In the genomic region with DNA sequence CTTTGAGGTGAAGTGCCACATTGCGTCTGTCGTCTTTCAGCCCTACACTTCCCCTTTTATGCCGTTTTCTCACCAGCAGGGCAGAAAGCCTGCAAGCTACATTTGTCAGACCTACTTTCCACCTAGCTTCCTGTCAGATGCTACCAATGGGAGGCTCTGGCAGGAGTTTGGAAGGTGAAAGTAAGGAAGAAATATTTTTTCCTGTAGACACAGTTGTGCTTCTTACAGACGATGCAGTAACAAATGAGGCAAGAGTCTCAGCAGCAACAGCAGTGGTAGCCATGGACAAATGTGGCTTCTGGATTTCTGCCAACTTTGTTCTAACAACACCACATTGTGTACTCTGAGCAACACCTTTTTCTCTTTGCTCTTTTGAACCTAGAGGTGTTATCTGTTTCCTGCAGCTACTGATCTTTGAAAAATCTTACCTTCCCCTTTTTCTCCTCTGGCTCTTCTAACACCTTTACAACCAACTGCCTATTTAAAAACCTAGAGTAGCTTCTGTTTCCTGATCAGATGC, we compare ENCODE assay signal across 1 cellular context.
A peak's percentile ranks its signal among the peaks of the same experiment; 100 is the strongest.
TF ChIP-seq lines count a peak whose summit lies in the region.

No MANE protein-coding gene starts in this region.

TF ChIP-seq in K562, 482 proteins besides CTCF, POLR2A, EP300 and RAD21 (continued from another document and continues in another):
- TF ChIP-seq, protein P1, sequence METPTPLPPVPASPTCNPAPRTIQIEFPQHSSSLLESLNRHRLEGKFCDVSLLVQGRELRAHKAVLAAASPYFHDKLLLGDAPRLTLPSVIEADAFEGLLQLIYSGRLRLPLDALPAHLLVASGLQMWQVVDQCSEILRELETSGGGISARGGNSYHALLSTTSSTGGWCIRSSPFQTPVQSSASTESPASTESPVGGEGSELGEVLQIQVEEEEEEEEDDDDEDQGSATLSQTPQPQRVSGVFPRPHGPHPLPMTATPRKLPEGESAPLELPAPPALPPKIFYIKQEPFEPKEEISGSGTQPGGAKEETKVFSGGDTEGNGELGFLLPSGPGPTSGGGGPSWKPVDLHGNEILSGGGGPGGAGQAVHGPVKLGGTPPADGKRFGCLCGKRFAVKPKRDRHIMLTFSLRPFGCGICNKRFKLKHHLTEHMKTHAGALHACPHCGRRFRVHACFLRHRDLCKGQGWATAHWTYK (CRISPR knock-in tag; IDR thresholded peaks at IDR 0.05) = no peak
- TF ChIP-seq MEIS2 (IDR thresholded peaks at IDR 0.05; ENCODE audit: partially characterized antibody) (no peak), ZNF830 (CRISPR knock-in tag; IDR thresholded peaks at IDR 0.05) (no peak), ZNF263 (CRISPR knock-in tag; IDR thresholded peaks at IDR 0.05; ENCODE audit: borderline replicate concordance) (no peak), MTA3 (IDR thresholded peaks at IDR 0.05; ENCODE audit: borderline replicate concordance) (no peak), ZNF668 (CRISPR knock-in tag; IDR thresholded peaks at IDR 0.05) (no peak), RBM14 (IDR thresholded peaks at IDR 0.05; ENCODE audit: borderline replicate concordance, insufficient read depth, low read depth, low read length) (no peak), POLR2B (IDR thresholded peaks at IDR 0.05; ENCODE audit: low read depth, partially characterized antibody) (no peak), TAL1 (IDR thresholded peaks at IDR 0.05) (peak; percentile 37; the same call in 1 of the 2 replicates), ELF1 (tag; IDR thresholded peaks at IDR 0.05) (peak; percentile 36; the same call in 1 of the 2 replicates), ZNF143 (CRISPR knock-in tag; IDR thresholded peaks at IDR 0.05) (no peak), PHTF2 (CRISPR knock-in tag; IDR thresholded peaks at IDR 0.05) (no peak), PURB (CRISPR knock-in tag; IDR thresholded peaks at IDR 0.05; ENCODE audit: low read depth) (no peak), TCF7 (IDR thresholded peaks at IDR 0.05; ENCODE audit: borderline replicate concordance) (no peak), ARID1B (IDR thresholded peaks at IDR 0.05) (peak; percentile 42; the same call in 1 of the 2 replicates), ZC3H8 (IDR thresholded peaks at IDR 0.05) (no peak), OTX1 (CRISPR knock-in tag; IDR thresholded peaks at IDR 0.05) (no peak), ERF (CRISPR knock-in tag; IDR thresholded peaks at IDR 0.05) (no peak), SNRNP70 (optimal IDR thresholded peaks at IDR 0.05; ENCODE audit: low read depth, low read length) (no peak), ZNF644 (tag; IDR thresholded peaks at IDR 0.05; ENCODE audit: low read depth) (no peak), FOS (IDR thresholded peaks at IDR 0.05; ENCODE audit: extremely low read depth, insufficient read length) (no peak), SETDB1 (IDR thresholded peaks at IDR 0.05; ENCODE audit: low read length) (no peak), SP2 (IDR thresholded peaks at IDR 0.05; ENCODE audit: extremely low read depth, low read depth, low read length, poor library complexity, severe bottlenecking) (no peak), HSF4 (CRISPR knock-in tag; IDR thresholded peaks at IDR 0.05; ENCODE audit: borderline replicate concordance) (no peak), SOX6 (IDR thresholded peaks at IDR 0.05) (peak; percentile 56; the same call in 1 of the 2 replicates), RBM39 (optimal IDR thresholded peaks at IDR 0.05; ENCODE audit: low read depth, low read length) (no peak), FOXA3 (CRISPR knock-in tag; conservative IDR thresholded peaks at IDR 0.05 in 1 of 2, IDR thresholded peaks at IDR 0.05 in 1 of 2) (peak in 1 of 2 experiments; percentile 24; a peak in 1 of 4 replicates), ZNF224 (CRISPR knock-in tag; IDR thresholded peaks at IDR 0.05) (no peak), TEAD1 (CRISPR knock-in tag; IDR thresholded peaks at IDR 0.05) (no peak), ZNF253 (CRISPR knock-in tag; conservative IDR thresholded peaks at IDR 0.05) (no peak), PHF21A (IDR thresholded peaks at IDR 0.05; ENCODE audit: borderline replicate concordance, low read depth) (no peak), SMAD4 (CRISPR knock-in tag; conservative IDR thresholded peaks at IDR 0.05) (no peak), ZNF445 (CRISPR knock-in tag; IDR thresholded peaks at IDR 0.05; ENCODE audit: low read depth) (no peak), MBD2 (IDR thresholded peaks at IDR 0.05; ENCODE audit: borderline replicate concordance, low read depth) (no peak), ZNF561 (CRISPR knock-in tag; conservative IDR thresholded peaks at IDR 0.05) (no peak), DACH1 (IDR thresholded peaks at IDR 0.05; ENCODE audit: partially characterized antibody) (no peak), ZNF384 (IDR thresholded peaks at IDR 0.05; ENCODE audit: low read depth, low read length) (no peak), ZNF551 (CRISPR knock-in tag; IDR thresholded peaks at IDR 0.05) (no peak)
- TF ChIP-seq, protein P2, sequence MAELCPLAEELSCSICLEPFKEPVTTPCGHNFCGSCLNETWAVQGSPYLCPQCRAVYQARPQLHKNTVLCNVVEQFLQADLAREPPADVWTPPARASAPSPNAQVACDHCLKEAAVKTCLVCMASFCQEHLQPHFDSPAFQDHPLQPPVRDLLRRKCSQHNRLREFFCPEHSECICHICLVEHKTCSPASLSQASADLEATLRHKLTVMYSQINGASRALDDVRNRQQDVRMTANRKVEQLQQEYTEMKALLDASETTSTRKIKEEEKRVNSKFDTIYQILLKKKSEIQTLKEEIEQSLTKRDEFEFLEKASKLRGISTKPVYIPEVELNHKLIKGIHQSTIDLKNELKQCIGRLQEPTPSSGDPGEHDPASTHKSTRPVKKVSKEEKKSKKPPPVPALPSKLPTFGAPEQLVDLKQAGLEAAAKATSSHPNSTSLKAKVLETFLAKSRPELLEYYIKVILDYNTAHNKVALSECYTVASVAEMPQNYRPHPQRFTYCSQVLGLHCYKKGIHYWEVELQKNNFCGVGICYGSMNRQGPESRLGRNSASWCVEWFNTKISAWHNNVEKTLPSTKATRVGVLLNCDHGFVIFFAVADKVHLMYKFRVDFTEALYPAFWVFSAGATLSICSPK (IDR thresholded peaks at IDR 0.05; ENCODE audit: borderline replicate concordance) = no peak
- TF ChIP-seq, protein P3, sequence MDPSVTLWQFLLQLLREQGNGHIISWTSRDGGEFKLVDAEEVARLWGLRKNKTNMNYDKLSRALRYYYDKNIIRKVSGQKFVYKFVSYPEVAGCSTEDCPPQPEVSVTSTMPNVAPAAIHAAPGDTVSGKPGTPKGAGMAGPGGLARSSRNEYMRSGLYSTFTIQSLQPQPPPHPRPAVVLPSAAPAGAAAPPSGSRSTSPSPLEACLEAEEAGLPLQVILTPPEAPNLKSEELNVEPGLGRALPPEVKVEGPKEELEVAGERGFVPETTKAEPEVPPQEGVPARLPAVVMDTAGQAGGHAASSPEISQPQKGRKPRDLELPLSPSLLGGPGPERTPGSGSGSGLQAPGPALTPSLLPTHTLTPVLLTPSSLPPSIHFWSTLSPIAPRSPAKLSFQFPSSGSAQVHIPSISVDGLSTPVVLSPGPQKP (CRISPR knock-in tag; IDR thresholded peaks at IDR 0.05) = no peak
- TF ChIP-seq, protein P4, sequence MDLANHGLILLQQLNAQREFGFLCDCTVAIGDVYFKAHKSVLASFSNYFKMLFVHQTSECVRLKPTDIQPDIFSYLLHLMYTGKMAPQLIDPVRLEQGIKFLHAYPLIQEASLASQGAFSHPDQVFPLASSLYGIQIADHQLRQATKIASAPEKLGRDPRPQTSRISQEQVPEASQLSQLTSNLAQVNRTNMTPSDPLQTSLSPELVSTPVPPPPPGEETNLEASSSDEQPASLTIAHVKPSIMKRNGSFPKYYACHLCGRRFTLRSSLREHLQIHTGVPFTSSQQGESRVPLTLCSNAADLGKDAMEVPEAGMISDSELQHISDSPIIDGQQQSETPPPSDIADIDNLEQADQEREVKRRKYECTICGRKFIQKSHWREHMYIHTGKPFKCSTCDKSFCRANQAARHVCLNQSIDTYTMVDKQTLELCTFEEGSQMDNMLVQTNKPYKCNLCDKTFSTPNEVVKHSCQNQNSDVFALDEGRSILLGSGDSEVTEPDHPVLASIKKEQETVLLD (IDR thresholded peaks at IDR 0.05) = no peak
- TF ChIP-seq, protein P5, sequence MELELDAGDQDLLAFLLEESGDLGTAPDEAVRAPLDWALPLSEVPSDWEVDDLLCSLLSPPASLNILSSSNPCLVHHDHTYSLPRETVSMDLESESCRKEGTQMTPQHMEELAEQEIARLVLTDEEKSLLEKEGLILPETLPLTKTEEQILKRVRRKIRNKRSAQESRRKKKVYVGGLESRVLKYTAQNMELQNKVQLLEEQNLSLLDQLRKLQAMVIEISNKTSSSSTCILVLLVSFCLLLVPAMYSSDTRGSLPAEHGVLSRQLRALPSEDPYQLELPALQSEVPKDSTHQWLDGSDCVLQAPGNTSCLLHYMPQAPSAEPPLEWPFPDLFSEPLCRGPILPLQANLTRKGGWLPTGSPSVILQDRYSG (tag; conservative IDR thresholded peaks at IDR 0.05; ENCODE audit: low read depth) = no peak
- TF ChIP-seq, protein P6, sequence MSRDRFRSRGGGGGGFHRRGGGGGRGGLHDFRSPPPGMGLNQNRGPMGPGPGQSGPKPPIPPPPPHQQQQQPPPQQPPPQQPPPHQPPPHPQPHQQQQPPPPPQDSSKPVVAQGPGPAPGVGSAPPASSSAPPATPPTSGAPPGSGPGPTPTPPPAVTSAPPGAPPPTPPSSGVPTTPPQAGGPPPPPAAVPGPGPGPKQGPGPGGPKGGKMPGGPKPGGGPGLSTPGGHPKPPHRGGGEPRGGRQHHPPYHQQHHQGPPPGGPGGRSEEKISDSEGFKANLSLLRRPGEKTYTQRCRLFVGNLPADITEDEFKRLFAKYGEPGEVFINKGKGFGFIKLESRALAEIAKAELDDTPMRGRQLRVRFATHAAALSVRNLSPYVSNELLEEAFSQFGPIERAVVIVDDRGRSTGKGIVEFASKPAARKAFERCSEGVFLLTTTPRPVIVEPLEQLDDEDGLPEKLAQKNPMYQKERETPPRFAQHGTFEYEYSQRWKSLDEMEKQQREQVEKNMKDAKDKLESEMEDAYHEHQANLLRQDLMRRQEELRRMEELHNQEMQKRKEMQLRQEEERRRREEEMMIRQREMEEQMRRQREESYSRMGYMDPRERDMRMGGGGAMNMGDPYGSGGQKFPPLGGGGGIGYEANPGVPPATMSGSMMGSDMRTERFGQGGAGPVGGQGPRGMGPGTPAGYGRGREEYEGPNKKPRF (IDR thresholded peaks at IDR 0.05; ENCODE audit: low read depth, low read length) = no peak
- TF ChIP-seq, protein P7, sequence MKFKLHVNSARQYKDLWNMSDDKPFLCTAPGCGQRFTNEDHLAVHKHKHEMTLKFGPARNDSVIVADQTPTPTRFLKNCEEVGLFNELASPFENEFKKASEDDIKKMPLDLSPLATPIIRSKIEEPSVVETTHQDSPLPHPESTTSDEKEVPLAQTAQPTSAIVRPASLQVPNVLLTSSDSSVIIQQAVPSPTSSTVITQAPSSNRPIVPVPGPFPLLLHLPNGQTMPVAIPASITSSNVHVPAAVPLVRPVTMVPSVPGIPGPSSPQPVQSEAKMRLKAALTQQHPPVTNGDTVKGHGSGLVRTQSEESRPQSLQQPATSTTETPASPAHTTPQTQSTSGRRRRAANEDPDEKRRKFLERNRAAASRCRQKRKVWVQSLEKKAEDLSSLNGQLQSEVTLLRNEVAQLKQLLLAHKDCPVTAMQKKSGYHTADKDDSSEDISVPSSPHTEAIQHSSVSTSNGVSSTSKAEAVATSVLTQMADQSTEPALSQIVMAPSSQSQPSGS (CRISPR knock-in tag; IDR thresholded peaks at IDR 0.05) = no peak
- TF ChIP-seq, protein P8, sequence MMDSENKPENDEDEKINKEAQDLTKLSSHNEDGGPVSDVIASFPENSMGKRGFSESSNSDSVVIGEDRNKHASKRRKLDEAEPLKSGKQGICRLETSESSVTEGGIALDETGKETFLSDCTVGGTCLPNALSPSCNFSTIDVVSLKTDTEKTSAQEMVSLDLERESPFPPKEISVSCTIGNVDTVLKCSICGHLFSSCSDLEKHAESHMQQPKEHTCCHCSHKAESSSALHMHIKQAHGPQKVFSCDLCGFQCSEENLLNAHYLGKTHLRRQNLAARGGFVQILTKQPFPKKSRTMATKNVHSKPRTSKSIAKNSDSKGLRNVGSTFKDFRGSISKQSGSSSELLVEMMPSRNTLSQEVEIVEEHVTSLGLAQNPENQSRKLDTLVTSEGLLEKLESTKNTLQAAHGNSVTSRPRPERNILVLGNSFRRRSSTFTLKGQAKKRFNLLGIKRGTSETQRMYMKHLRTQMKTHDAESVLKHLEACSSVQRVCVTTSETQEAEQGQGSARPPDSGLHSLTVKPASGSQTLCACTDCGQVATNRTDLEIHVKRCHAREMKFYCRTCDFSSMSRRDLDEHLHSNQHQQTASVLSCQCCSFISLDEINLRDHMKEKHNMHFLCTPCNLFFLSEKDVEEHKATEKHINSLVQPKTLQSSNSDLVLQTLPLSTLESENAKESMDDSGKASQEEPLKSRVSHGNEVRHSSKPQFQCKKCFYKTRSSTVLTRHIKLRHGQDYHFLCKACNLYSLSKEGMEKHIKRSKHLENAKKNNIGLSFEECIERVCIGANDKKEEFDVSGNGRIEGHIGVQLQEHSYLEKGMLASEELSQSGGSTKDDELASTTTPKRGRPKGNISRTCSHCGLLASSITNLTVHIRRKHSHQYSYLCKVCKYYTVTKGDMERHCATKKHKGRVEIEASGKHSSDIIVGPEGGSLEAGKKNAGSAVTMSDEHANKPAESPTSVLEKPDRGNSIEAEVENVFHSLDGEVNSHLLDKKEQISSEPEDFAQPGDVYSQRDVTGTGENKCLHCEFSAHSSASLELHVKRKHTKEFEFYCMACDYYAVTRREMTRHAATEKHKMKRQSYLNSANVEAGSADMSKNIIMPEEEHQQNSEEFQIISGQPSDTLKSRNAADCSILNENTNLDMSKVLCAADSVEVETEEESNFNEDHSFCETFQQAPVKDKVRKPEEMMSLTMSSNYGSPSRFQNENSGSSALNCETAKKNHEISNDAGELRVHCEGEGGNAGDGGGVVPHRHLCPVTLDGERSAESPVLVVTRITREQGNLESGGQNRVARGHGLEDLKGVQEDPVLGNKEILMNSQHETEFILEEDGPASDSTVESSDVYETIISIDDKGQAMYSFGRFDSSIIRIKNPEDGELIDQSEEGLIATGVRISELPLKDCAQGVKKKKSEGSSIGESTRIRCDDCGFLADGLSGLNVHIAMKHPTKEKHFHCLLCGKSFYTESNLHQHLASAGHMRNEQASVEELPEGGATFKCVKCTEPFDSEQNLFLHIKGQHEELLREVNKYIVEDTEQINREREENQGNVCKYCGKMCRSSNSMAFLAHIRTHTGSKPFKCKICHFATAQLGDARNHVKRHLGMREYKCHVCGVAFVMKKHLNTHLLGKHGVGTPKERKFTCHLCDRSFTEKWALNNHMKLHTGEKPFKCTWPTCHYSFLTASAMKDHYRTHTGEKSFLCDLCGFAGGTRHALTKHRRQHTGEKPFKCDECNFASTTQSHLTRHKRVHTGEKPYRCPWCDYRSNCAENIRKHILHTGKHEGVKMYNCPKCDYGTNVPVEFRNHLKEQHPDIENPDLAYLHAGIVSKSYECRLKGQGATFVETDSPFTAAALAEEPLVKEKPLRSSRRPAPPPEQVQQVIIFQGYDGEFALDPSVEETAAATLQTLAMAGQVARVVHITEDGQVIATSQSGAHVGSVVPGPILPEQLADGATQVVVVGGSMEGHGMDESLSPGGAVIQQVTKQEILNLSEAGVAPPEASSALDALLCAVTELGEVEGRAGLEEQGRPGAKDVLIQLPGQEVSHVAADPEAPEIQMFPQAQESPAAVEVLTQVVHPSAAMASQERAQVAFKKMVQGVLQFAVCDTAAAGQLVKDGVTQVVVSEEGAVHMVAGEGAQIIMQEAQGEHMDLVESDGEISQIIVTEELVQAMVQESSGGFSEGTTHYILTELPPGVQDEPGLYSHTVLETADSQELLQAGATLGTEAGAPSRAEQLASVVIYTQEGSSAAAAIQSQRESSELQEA (IDR thresholded peaks at IDR 0.05; ENCODE audit: low read depth) = no peak
